Comparison of ENCODE assay signal across 37 cellular contexts in genomic region chr10:100760726-100761125, GRCh38. TPM values are rescaled to one million over a fixed set of nuclear protein-coding genes. Genes with fewer than 3 reads are reported as not detected.
"Had no signal": no experiment of that assay in that cellular context is flagged by ENCODE, and none has a peak within 500 bp of the region (broad histone marks: within the 10 kb centered on the region; RNA-seq: fewer than 3 reads in every experiment).

No MANE protein-coding gene starts in this region.

- H3K36me3 Mint-ChIP-seq: activated CD4-positive, alpha-beta memory T cell treated with anti-CD3 and anti-CD28 coated beads for 36 hours; activated naive CD8-positive, alpha-beta T cell treated with anti-CD3 and anti-CD28 coated beads for 36 hours had no signal

- H3K36me3 ChIP-seq: adrenal gland, brain microvascular endothelial cell, breast epithelium had no signal

- H3K4me1 Mint-ChIP-seq: activated B cell treated with CpG ODN at 0.5 μM for 24 hours; activated CD4-positive, alpha-beta T cell treated with anti-CD3 and anti-CD28 coated beads, Interleukin-2, amount 10 ng/mL, durations not matched to agents 24 days and 14 days; activated naive CD8-positive, alpha-beta T cell treated with anti-CD3 and anti-CD28 coated beads for 36 hours; activated T-helper 17 cell treated with anti-CD3 and anti-CD28 coated beads, Interleukin-2, amount 50 U/mL, for 72 hours had no signal

- H3K27ac ChIP-seq: adrenal gland, body of pancreas, brain microvascular endothelial cell, breast epithelium, VCaP had no signal

- ATAC-seq: activated CD8-positive, alpha-beta T cell treated with anti-CD3 and anti-CD28 coated beads for 36 hours; activated naive CD4-positive, alpha-beta T cell treated with anti-CD3 and anti-CD28 coated beads, Interleukin-2, amount 50 U/mL, for 72 hours; activated T-cell treated with anti-CD3 and anti-CD28 coated beads, Interleukin-2, amount 50 U/mL, for 4 hours; activated T-cell treated with anti-CD3 and anti-CD28 coated beads, Interleukin-2, amount 50 U/mL, for 72 hours; activated T-helper 17 cell treated with anti-CD3 and anti-CD28 coated beads, Interleukin-2, amount 50 U/mL, for 72 hours; body of pancreas had no signal

- H3K4me3 ChIP-seq: adrenal gland, body of pancreas, breast epithelium had no signal

- DNase-seq: activated B cell treated with CpG ODN at 0.5 μM for 24 hours; activated CD4-positive, alpha-beta memory T cell treated with anti-CD3 and anti-CD28 coated beads for 36 hours; activated CD4-positive, alpha-beta T cell treated with anti-CD3 and anti-CD28 coated beads for 4 hours; activated CD4-positive, alpha-beta T cell treated with anti-CD3 and anti-CD28 coated beads, Interleukin-2, amount 10 ng/mL, durations not matched to agents 24 days and 14 days; activated CD4-positive, alpha-beta T cell treated with anti-CD3 and anti-CD28 coated beads, Interleukin-2, amount 50 U/mL, for 1 hour; activated CD4-positive, alpha-beta T cell treated with anti-CD3 and anti-CD28 coated beads, Interleukin-2, amount 50 U/mL, for 4 hours; activated CD4-positive, CD25-positive, alpha-beta regulatory T cell treated with anti-CD3 and anti-CD28 coated beads, Interleukin-2, amount 50 U/mL, for 72 hours; activated CD8-positive, alpha-beta memory T cell treated with anti-CD3 and anti-CD28 coated beads, Interleukin-2, amount 50 U/mL, for 4 hours; activated CD8-positive, alpha-beta T cell treated with anti-CD3 and anti-CD28 coated beads for 36 hours; activated effector memory CD4-positive, alpha-beta T cell treated with anti-CD3 and anti-CD28 coated beads, Interleukin-2, amount 50 U/mL, for 16 hours; activated gamma-delta T cell treated with Interleukin-2 at 50 U/mL for 16 hours; activated naive CD4-positive, alpha-beta T cell; activated naive CD4-positive, alpha-beta T cell treated with anti-CD3 and anti-CD28 coated beads for 36 hours; activated naive CD4-positive, alpha-beta T cell treated with anti-CD3 and anti-CD28 coated beads, Interleukin-2, amount 50 U/mL, for 16 hours; activated naive CD8-positive, alpha-beta T cell treated with anti-CD3 and anti-CD28 coated beads for 36 hours; activated T-cell treated with anti-CD3 and anti-CD28 coated beads for 4 hours; activated T-cell treated with anti-CD3 and anti-CD28 coated beads, Interleukin-2, amount 50 U/mL, for 1 hour; activated T-cell treated with anti-CD3 and anti-CD28 coated beads, Interleukin-2, amount 50 U/mL, for 4 hours; activated T-cell treated with anti-CD3 and anti-CD28 coated beads, Interleukin-2, amount 50 U/mL, for 72 hours; adrenal gland; amniotic stem cell; aorta; body of pancreas; brain microvascular endothelial cell; central memory CD4-positive, alpha-beta T cell; T-helper 1 cell; T-helper 2 cell; T-helper 9 cell had no signal

- H3K9me3 ChIP-seq: adrenal gland, body of pancreas, breast epithelium had no signal

- H3K27ac Mint-ChIP-seq: activated B cell treated with CpG ODN at 0.5 μM for 24 hours; activated CD4-positive, alpha-beta memory T cell treated with anti-CD3 and anti-CD28 coated beads for 36 hours; activated CD4-positive, alpha-beta T cell treated with anti-CD3 and anti-CD28 coated beads, Interleukin-2, amount 10 ng/mL, durations not matched to agents 24 days and 14 days; activated CD8-positive, alpha-beta T cell treated with anti-CD3 and anti-CD28 coated beads for 36 hours; activated naive CD4-positive, alpha-beta T cell treated with anti-CD3 and anti-CD28 coated beads for 36 hours; activated naive CD4-positive, alpha-beta T cell treated with anti-CD3 and anti-CD28 coated beads, Interleukin-2, amount 50 U/mL, for 72 hours; activated naive CD8-positive, alpha-beta T cell treated with anti-CD3 and anti-CD28 coated beads for 36 hours; activated T-cell treated with anti-CD3 and anti-CD28 coated beads, Interleukin-2, amount 50 U/mL, for 72 hours; activated T-helper 1 cell treated with anti-CD3 and anti-CD28 coated beads, Interleukin-12 subunit alpha, Interleukin-12 subunit beta, Interleukin-2, Interleukin-4 antibody, amounts not matched to agents 30 ng/mL and 10 ng/mL and 1 ng/mL, durations not matched to agents 14 hours and 24 hours and 36 hours; activated T-helper 17 cell treated with anti-CD3 and anti-CD28 coated beads, Interleukin-2, amount 50 U/mL, for 72 hours; T-helper 1 cell treated with Interleukin-12 subunit alpha and Interleukin-12 subunit beta and Interleukin-4 antibody, amounts not matched to agents 30 μg/mL and 1 μg/mL, for 36 hours; T-helper 2 cell treated with Interferon-gamma antibody and Interleukin-4, amounts not matched to agents 5 μg/mL and 100 μg/mL, for 36 hours had no signal

- H3K4me3 Mint-ChIP-seq: activated B cell treated with CpG ODN at 0.5 μM for 24 hours; activated CD4-positive, alpha-beta memory T cell treated with anti-CD3 and anti-CD28 coated beads for 36 hours; activated CD4-positive, alpha-beta T cell treated with anti-CD3 and anti-CD28 coated beads, Interleukin-2, amount 10 ng/mL, durations not matched to agents 24 days and 14 days; activated CD8-positive, alpha-beta T cell treated with anti-CD3 and anti-CD28 coated beads for 36 hours; activated naive CD4-positive, alpha-beta T cell treated with anti-CD3 and anti-CD28 coated beads for 36 hours; activated naive CD8-positive, alpha-beta T cell treated with anti-CD3 and anti-CD28 coated beads for 36 hours; activated T-cell treated with anti-CD3 and anti-CD28 coated beads, Interleukin-2, amount 50 U/mL, for 4 hours; activated T-cell treated with anti-CD3 and anti-CD28 coated beads, Interleukin-2, amount 50 U/mL, for 72 hours; activated T-helper 1 cell treated with anti-CD3 and anti-CD28 coated beads, Interleukin-12 subunit alpha, Interleukin-12 subunit beta, Interleukin-2, Interleukin-4 antibody, amounts not matched to agents 30 ng/mL and 10 ng/mL and 1 ng/mL, durations not matched to agents 14 hours and 24 hours and 36 hours; activated T-helper 17 cell treated with anti-CD3 and anti-CD28 coated beads, Interleukin-2, amount 50 U/mL, for 72 hours; T-helper 1 cell treated with Interleukin-12 subunit alpha and Interleukin-12 subunit beta and Interleukin-4 antibody, amounts not matched to agents 30 μg/mL and 1 μg/mL, for 36 hours; T-helper 2 cell treated with Interferon-gamma antibody and Interleukin-4, amounts not matched to agents 5 μg/mL and 100 μg/mL, for 36 hours had no signal

- H3K9me3 Mint-ChIP-seq: activated B cell treated with CpG ODN at 0.5 μM for 24 hours; activated CD4-positive, alpha-beta memory T cell treated with anti-CD3 and anti-CD28 coated beads for 36 hours; activated CD4-positive, alpha-beta T cell treated with anti-CD3 and anti-CD28 coated beads, Interleukin-2, amount 10 ng/mL, durations not matched to agents 24 days and 14 days; activated CD8-positive, alpha-beta T cell treated with anti-CD3 and anti-CD28 coated beads for 36 hours; activated naive CD4-positive, alpha-beta T cell treated with anti-CD3 and anti-CD28 coated beads for 36 hours; activated naive CD4-positive, alpha-beta T cell treated with anti-CD3 and anti-CD28 coated beads, Interleukin-2, amount 50 U/mL, for 72 hours; activated naive CD8-positive, alpha-beta T cell treated with anti-CD3 and anti-CD28 coated beads for 36 hours; activated T-cell treated with anti-CD3 and anti-CD28 coated beads, Interleukin-2, amount 50 U/mL, for 4 hours; activated T-cell treated with anti-CD3 and anti-CD28 coated beads, Interleukin-2, amount 50 U/mL, for 72 hours; activated T-helper 1 cell treated with anti-CD3 and anti-CD28 coated beads, Interleukin-12 subunit alpha, Interleukin-12 subunit beta, Interleukin-2, Interleukin-4 antibody, amounts not matched to agents 30 ng/mL and 10 ng/mL and 1 ng/mL, durations not matched to agents 14 hours and 24 hours and 36 hours; activated T-helper 17 cell treated with anti-CD3 and anti-CD28 coated beads, Interleukin-2, amount 50 U/mL, for 72 hours; T-helper 1 cell treated with Interleukin-12 subunit alpha and Interleukin-12 subunit beta and Interleukin-4 antibody, amounts not matched to agents 30 μg/mL and 1 μg/mL, for 36 hours; T-helper 2 cell treated with Interferon-gamma antibody and Interleukin-4, amounts not matched to agents 5 μg/mL and 100 μg/mL, for 36 hours had no signal

- H3K4me1 ChIP-seq: adrenal gland, body of pancreas, breast epithelium had no signal

RNA-seq across cellular contexts. Expression of gene PAX2, which starts 15.3 kb away (rescaled TPM):
- total RNA-seq: activated B cell treated with CpG ODN at 0.5 μM for 24 hours; activated CD4-positive, alpha-beta memory T cell treated with anti-CD3 and anti-CD28 coated beads for 36 hours; activated CD8-positive, alpha-beta memory T cell treated with anti-CD3 and anti-CD28 coated beads for 36 hours; activated CD8-positive, alpha-beta T cell treated with anti-CD3 and anti-CD28 coated beads for 36 hours; activated naive CD4-positive, alpha-beta T cell treated with anti-CD3 and anti-CD28 coated beads for 36 hours; activated naive CD4-positive, alpha-beta T cell treated with anti-CD3 and anti-CD28 coated beads, Interleukin-2, amount 50 U/mL, for 72 hours; activated naive CD8-positive, alpha-beta T cell treated with anti-CD3 and anti-CD28 coated beads for 36 hours; activated T-cell treated with anti-CD3 and anti-CD28 coated beads, Interleukin-2, amount 50 U/mL, for 4 hours; activated T-helper 1 cell treated with anti-CD3 and anti-CD28 coated beads, Interleukin-12 subunit alpha, Interleukin-12 subunit beta, Interleukin-2, Interleukin-4 antibody, amounts not matched to agents 30 ng/mL and 10 ng/mL and 1 ng/mL, durations not matched to agents 14 hours and 24 hours and 36 hours; aorta; cardiac septum had no signal
- polyA plus RNA-seq: aorta had no signal
